In the genomic region with DNA sequence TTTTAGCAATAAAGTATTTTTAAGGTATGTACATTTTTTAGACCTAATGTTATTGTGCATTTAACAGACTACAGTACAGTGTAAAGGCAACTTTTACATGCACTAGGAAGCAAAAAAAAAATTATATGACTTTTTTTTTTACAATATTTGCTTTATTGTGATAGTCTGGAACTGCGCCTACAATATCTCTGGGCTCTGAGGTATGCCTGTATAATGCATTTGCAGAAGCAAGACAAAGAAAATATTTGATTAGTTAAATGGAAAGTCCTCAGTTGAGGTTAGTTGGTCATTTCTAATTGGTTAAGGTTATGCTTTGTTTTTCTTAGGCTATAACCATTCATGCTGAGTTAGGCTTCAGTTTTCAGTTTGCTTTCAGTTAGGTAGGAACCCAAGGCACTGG, we compare ENCODE assay signal across 5 cellular contexts.
"Had no signal": no experiment of that assay in that cellular context is flagged by ENCODE, and none has a peak within 500 bp of the region (broad histone marks: within the 10 kb centered on the region; RNA-seq: fewer than 3 reads in every experiment).

No MANE protein-coding gene starts in this region.

- ATAC-seq: GM23338, K562 had no signal

- H2AFZ ChIP-seq: GM23338 had no signal

- H3K4me3 ChIP-seq: GM23338, K562 had no signal

- DNase-seq: H9, HCEC 1CT, IMR-90 had no signal

- H3K4me2 ChIP-seq: GM23338 had no signal
